ENCODE assay signal across 1 cellular context in genomic region chr6:158014505-158015187, GRCh38.
TF ChIP-seq lines count a peak whose summit lies in the region.

No MANE protein-coding gene starts in this region.

TF ChIP-seq in HepG2, 621 proteins besides CTCF, POLR2A, EP300 and RAD21 (continued from another document and continues in another):
- peak; percentile 63 for TF ChIP-seq POGK (CRISPR knock-in tag; conservative IDR thresholded peaks at IDR 0.05)
- no peak for TF ChIP-seq NFE2L1 (CRISPR knock-in tag; IDR thresholded peaks at IDR 0.05; ENCODE audit: borderline replicate concordance)
- TF ChIP-seq MTA3 (CRISPR knock-in tag; IDR thresholded peaks at IDR 0.05), result no peak
- no peak for TF ChIP-seq TSC22D2 (CRISPR knock-in tag; IDR thresholded peaks at IDR 0.05; ENCODE audit: borderline replicate concordance)
- no peak for TF ChIP-seq MATR3 (CRISPR knock-in tag; IDR thresholded peaks at IDR 0.05)
- no peak for TF ChIP-seq ZNF496 (CRISPR knock-in tag; IDR thresholded peaks at IDR 0.05; ENCODE audit: insufficient replicate concordance)
- no peak; the same call in 1 of the 2 replicates for TF ChIP-seq ZNF724P (CRISPR knock-in tag; IDR thresholded peaks at IDR 0.05; ENCODE audit: borderline replicate concordance)
- peak; percentile 75 for TF ChIP-seq BCL6 (CRISPR knock-in tag; IDR thresholded peaks at IDR 0.05)
- peak; percentile 46; the same call in 1 of the 2 replicates for TF ChIP-seq SIN3A (IDR thresholded peaks at IDR 0.05; ENCODE audit: borderline replicate concordance, low read depth, low read length)
- TF ChIP-seq, protein P1, sequence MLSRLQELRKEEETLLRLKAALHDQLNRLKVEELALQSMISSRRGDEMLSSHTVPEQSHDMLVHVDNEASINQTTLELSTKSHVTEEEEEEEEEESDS (CRISPR knock-in tag; IDR thresholded peaks at IDR 0.05; ENCODE audit: borderline replicate concordance), result no peak; the same call in 1 of the 2 replicates
- TF ChIP-seq ZFP36L1 (CRISPR knock-in tag; IDR thresholded peaks at IDR 0.05), result no peak
- TF ChIP-seq, protein P2, sequence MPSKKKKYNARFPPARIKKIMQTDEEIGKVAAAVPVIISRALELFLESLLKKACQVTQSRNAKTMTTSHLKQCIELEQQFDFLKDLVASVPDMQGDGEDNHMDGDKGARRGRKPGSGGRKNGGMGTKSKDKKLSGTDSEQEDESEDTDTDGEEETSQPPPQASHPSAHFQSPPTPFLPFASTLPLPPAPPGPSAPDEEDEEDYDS (CRISPR knock-in tag; IDR thresholded peaks at IDR 0.05), result peak; percentile 51
- no peak for TF ChIP-seq SETDB1 (CRISPR knock-in tag; IDR thresholded peaks at IDR 0.05; ENCODE audit: borderline replicate concordance)
- TF ChIP-seq PLRG1 (conservative IDR thresholded peaks at IDR 0.05), result no peak
- no peak for TF ChIP-seq SYNCRIP (IDR thresholded peaks at IDR 0.05; ENCODE audit: insufficient read depth, low read depth, low read length)
- TF ChIP-seq DNMT3B (CRISPR knock-in tag; conservative IDR thresholded peaks at IDR 0.05), result peak; percentile 85; the same call in 1 of the 2 replicates
- TF ChIP-seq ZSCAN29 (CRISPR knock-in tag; conservative IDR thresholded peaks at IDR 0.05), result no peak
- TF ChIP-seq CCDC6 (CRISPR knock-in tag; IDR thresholded peaks at IDR 0.05), result peak; percentile 78
- TF ChIP-seq GLI4 (CRISPR knock-in tag; IDR thresholded peaks at IDR 0.05; ENCODE audit: borderline replicate concordance), result no peak; the same call in 1 of the 2 replicates
- no peak for TF ChIP-seq LRRFIP1 (CRISPR knock-in tag; conservative IDR thresholded peaks at IDR 0.05)
- no peak for TF ChIP-seq SMYD3 (CRISPR knock-in tag; IDR thresholded peaks at IDR 0.05)
- TF ChIP-seq ZNF737 (CRISPR knock-in tag; IDR thresholded peaks at IDR 0.05; ENCODE audit: borderline replicate concordance), result no peak
- TF ChIP-seq, protein P3, sequence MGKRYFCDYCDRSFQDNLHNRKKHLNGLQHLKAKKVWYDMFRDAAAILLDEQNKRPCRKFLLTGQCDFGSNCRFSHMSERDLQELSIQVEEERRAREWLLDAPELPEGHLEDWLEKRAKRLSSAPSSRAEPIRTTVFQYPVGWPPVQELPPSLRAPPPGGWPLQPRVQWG (CRISPR knock-in tag; IDR thresholded peaks at IDR 0.05; ENCODE audit: borderline replicate concordance, low read depth), result no peak
- TF ChIP-seq, protein P4, sequence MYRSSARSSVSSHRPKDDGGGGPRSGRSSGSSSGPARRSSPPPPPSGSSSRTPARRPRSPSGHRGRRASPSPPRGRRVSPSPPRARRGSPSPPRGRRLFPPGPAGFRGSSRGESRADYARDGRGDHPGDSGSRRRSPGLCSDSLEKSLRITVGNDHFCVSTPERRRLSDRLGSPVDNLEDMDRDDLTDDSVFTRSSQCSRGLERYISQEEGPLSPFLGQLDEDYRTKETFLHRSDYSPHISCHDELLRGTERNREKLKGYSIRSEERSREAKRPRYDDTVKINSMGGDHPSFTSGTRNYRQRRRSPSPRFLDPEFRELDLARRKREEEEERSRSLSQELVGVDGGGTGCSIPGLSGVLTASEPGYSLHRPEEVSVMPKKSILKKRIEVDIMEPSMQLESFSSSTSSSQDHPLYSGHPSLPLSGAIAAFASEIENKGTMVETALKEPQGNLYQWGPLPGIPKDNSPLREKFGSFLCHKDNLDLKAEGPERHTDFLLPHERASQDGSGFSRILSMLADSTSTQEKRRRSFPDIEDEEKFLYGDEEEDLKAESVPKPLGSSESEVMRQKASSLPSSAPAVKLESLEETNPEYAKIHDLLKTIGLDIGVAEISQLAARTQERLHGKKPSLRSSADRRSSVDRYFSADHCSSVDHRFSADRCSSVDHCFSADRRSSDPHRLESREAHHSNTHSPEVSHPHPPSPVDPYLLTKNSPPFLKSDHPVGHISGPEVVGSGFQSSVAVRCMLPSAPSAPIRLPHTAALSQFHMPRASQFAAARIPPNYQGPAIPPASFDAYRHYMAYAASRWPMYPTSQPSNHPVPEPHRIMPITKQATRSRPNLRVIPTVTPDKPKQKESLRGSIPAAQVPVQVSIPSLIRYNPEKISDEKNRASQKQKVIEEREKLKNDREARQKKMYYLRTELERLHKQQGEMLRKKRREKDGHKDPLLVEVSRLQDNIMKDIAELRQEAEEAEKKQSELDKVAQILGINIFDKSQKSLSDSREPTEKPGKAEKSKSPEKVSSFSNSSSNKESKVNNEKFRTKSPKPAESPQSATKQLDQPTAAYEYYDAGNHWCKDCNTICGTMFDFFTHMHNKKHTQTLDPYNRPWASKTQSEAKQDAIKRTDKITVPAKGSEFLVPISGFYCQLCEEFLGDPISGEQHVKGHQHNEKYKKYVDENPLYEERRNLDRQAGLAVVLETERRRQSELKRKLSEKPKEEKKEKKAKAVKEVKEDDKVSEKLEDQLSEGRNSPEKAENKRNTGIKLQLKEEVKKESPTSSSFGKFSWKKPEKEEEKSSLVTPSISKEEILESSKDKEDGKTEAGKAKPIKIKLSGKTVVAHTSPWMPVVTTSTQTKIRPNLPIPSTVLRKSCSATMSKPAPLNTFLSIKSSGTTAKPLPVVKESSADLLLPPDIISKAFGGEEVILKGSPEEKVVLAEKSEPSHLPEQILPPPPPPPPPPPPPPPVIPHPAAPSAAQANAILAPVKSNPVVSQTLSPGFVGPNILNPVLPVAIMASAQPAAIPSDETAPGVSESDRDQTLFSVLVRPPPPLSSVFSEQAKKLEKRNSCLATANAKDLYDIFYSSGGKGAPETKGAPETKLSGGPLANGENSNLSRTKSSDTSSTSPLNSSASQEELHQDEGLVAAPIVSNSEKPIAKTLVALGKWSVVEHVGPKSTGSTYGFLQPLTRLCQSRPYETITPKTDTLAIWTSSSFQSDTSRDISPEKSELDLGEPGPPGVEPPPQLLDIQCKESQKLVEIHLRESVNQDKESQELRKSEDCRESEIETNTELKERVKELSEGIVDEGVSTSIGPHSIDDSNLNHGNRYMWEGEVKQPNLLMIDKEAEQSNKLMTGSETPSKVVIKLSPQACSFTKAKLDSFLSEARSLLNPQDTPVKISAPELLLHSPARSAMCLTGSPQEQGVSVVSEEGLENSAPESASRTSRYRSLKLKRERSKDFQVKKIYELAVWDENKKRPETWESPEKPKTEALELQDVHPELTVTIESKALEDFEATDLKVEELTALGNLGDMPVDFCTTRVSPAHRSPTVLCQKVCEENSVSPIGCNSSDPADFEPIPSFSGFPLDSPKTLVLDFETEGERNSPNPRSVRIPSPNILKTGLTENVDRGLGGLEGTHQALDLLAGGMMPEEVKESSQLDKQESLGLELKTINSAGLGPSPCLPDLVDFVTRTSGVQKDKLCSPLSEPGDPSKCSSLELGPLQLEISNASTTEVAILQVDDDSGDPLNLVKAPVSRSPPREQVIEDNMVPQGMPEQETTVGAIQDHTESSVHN (CRISPR knock-in tag; IDR thresholded peaks at IDR 0.05), result no peak
- peak; percentile 9; the same call in 1 of the 2 replicates for TF ChIP-seq FOXK2 (IDR thresholded peaks at IDR 0.05)
- TF ChIP-seq, protein P5, sequence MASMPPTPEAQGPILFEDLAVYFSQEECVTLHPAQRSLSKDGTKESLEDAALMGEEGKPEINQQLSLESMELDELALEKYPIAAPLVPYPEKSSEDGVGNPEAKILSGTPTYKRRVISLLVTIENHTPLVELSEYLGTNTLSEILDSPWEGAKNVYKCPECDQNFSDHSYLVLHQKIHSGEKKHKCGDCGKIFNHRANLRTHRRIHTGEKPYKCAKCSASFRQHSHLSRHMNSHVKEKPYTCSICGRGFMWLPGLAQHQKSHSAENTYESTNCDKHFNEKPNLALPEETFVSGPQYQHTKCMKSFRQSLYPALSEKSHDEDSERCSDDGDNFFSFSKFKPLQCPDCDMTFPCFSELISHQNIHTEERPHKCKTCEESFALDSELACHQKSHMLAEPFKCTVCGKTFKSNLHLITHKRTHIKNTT (CRISPR knock-in tag; IDR thresholded peaks at IDR 0.05), result no peak
- no peak for TF ChIP-seq POLR2G (IDR thresholded peaks at IDR 0.05; ENCODE audit: low read depth, low read length)
- TF ChIP-seq ISL2 (CRISPR knock-in tag; IDR thresholded peaks at IDR 0.05), result peak; percentile 79; the same call in 1 of the 2 replicates
- no peak for TF ChIP-seq SIN3B (IDR thresholded peaks at IDR 0.05; ENCODE audit: low read length)
- TF ChIP-seq ZBTB1 (CRISPR knock-in tag; IDR thresholded peaks at IDR 0.05; ENCODE audit: borderline replicate concordance), result no peak
- no peak for TF ChIP-seq ZFP1 (CRISPR knock-in tag; IDR thresholded peaks at IDR 0.05)
- no peak for TF ChIP-seq SATB2 (CRISPR knock-in tag; IDR thresholded peaks at IDR 0.05)
- TF ChIP-seq, protein P6, sequence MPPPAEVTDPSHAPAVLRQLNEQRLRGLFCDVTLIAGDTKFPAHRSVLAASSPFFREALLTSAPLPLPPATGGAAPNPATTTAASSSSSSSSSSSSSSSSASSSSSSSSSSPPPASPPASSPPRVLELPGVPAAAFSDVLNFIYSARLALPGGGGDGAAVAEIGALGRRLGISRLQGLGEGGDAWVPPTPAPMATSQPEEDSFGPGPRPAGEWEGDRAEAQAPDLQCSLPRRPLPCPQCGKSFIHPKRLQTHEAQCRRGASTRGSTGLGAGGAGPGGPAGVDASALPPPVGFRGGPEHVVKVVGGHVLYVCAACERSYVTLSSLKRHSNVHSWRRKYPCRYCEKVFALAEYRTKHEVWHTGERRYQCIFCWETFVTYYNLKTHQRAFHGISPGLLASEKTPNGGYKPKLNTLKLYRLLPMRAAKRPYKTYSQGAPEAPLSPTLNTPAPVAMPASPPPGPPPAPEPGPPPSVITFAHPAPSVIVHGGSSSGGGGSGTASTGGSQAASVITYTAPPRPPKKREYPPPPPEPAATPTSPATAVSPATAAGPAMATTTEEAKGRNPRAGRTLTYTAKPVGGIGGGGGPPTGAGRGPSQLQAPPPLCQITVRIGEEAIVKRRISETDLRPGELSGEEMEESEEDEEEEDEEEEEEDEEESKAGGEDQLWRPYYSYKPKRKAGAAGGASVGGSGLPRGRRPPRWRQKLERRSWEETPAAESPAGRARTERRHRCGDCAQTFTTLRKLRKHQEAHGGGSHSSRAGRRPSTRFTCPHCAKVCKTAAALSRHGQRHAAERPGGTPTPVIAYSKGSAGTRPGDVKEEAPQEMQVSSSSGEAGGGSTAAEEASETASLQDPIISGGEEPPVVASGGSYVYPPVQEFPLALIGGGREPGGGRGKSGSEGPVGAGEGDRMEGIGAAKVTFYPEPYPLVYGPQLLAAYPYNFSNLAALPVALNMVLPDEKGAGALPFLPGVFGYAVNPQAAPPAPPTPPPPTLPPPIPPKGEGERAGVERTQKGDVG (CRISPR knock-in tag; IDR thresholded peaks at IDR 0.05; ENCODE audit: borderline replicate concordance), result peak; percentile 82; the same call in 1 of the 2 replicates
- TF ChIP-seq CENPBD1 (CRISPR knock-in tag; IDR thresholded peaks at IDR 0.05; ENCODE audit: borderline replicate concordance, low read depth), result no peak
- TF ChIP-seq EZH2 (conservative IDR thresholded peaks at IDR 0.05; ENCODE audit: low read depth, low read length), result no peak
- no peak for TF ChIP-seq ZNF749 (CRISPR knock-in tag; IDR thresholded peaks at IDR 0.05; ENCODE audit: borderline replicate concordance)
- no peak; the same call in 1 of the 2 replicates for TF ChIP-seq ARID4A (CRISPR knock-in tag; IDR thresholded peaks at IDR 0.05; ENCODE audit: borderline replicate concordance)
